ENCODE assay signal across 15 cellular contexts in the genomic region with DNA sequence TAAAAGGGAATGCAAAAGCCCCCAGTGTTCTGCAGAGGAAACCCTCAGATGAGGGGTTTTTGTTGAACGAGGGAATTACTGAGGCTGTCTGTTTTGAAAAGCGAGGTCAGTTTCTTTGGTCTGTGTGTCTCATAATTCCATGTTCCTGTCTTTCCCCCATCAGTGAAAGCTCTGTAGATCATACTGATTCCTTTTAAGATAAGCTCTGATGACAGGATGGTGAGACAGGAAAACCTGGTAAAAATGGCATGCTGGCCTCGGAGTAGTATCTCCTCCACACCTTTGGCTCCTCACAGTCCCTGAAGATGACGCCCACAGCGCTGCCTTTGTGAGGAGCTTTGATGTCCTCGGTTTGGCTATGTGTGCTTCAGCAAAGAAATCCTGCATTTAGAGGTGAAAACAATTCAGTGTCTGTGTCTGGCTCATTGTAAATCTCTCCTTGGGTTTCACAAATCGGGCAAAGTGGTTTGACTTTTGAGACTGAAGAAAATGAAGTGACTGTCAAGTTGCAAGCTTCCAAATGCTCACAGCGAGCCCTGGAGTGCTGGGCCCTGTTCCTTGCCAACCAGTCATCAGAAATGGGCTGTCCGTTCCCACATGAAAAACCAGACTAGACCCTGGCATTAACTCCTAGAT.
DNase-seq lines count a peak whose midpoint lies in the region; ATAC-seq and TF ChIP-seq lines count a peak whose summit lies in the region.
"Had no signal": no experiment of that assay in that cellular context is flagged by ENCODE, and none has a peak within 500 bp of the region (broad histone marks: within the 10 kb centered on the region; RNA-seq: fewer than 3 reads in every experiment).

No MANE protein-coding gene starts in this region.

- ATAC-seq in SK-N-SH treated with all-trans-retinoic acid at 6 μM for 48 hours = no peak
- ATAC-seq in right lobe of liver = no peak
- ATAC-seq in HG02870 (IDR thresholded peaks at IDR 0.05; ENCODE audit: unreplicated experiment) = no peak
- ATAC-seq in GM19397 (IDR thresholded peaks at IDR 0.05; ENCODE audit: unreplicated experiment) = no peak
- ATAC-seq: HCT116 had no signal

- POLR2A ChIA-PET in SK-N-SH (lab: Yijun Ruan, JAX) = interaction anchor here (0.7 kb wide), 1 partner anchor 9 kb away, joined by 3 read pairs; no protein-coding TSS in a partner anchor

- no peaks in the 10 kb centered on the region for H3K79me2 ChIP-seq in SK-N-SH (ENCODE audit: insufficient read depth)

- DNase-seq in SK-N-SH (no peak), cerebellar cortex (ENCODE audit: low spot score) (peak; percentile 62), right lobe of liver (no peak), NOMO-1 treated with dmso at 0.1 percent for 144 hours (lab: John Stamatoyannopoulos, UW; ENCODE audit: unreplicated experiment) (no peak), AG08395 (ENCODE audit: low spot score) (no peak)
- DNase-seq: 8988T; CD4-positive, CD25-positive, alpha-beta regulatory T cell; DMS53; GM23248 had no signal

- no peaks in the 10 kb centered on the region for H3K9me2 ChIP-seq in SK-N-SH

- H3K4me1 ChIP-seq in SK-N-SH (ENCODE audit: control insufficient read depth in 1 of 2, insufficient read depth in 2 of 2, low read depth in 1 of 2, low read length in 1 of 2) (peaks cover 6 to 33% of the 10 kb centered on the region in 2 experiments; a peak in 2 of 4 replicates), right lobe of liver (peaks cover 0 to 15% (median 4%) of the 10 kb centered on the region in 4 donors)

- H3K27ac ChIP-seq in SK-N-SH (ENCODE audit: low read depth in 2 of 2, low read length in 1 of 2) (no peak overlapping the region), right lobe of liver (peak overlapping the region in 2 of 3 donors; percentile 17 to 54)
- H3K27ac ChIP-seq: BLaER1 treated with 17β-estradiol and CSF1 and Interleukin-3, amounts not matched to agents 10 nM and 100 nM; GM23248; HL-60 had no signal

- WGBS in SK-N-SH (ENCODE audit: low lambda C conversion rate) = 57% methylated on average over 9 of the region's 9 CpGs
- WGBS in right lobe of liver (ENCODE audit: insufficient coverage, low coverage, low lambda C conversion rate, missing lambda C conversion rate) = 67% methylated on average over 7 of the region's 9 CpGs

- no peak overlapping the region for H3K4me3 ChIP-seq in SK-N-SH (ENCODE audit: low read depth in 2 of 2, low read length in 1 of 2)
- H3K4me3 ChIP-seq in right lobe of liver = no peak overlapping the region
- H3K4me3 ChIP-seq: BLaER1 treated with 17β-estradiol and CSF1 and Interleukin-3, amounts not matched to agents 10 nM and 100 nM; GM23248 had no signal

- H3F3A ChIP-seq in SK-N-SH (replicated peaks; ENCODE audit: insufficient read depth) = no peaks in the 10 kb centered on the region

- TF ChIP-seq EP300 in SK-N-SH (IDR thresholded peaks at IDR 0.05; ENCODE audit: borderline replicate concordance in 1 of 2, low read depth in 1 of 2, low read length in 1 of 2) = no peak

- no peaks in the 10 kb centered on the region for H3K36me3 ChIP-seq in SK-N-SH (replicated peaks in 1 of 2; ENCODE audit: control insufficient read depth in 1 of 2, insufficient read depth in 2 of 2, low read length in 1 of 2)
- H3K36me3 ChIP-seq in right lobe of liver = no peaks in the 10 kb centered on the region
- H3K36me3 ChIP-seq: BLaER1 treated with 17β-estradiol and CSF1 and Interleukin-3, amounts not matched to agents 10 nM and 100 nM had no signal

- no peak for TF ChIP-seq RAD21 in SK-N-SH (IDR thresholded peaks at IDR 0.05; ENCODE audit: low read length)

- intact Hi-C loops in right lobe of liver (cut with DNase I) = no loop called here

- TF ChIP-seq CTCF in SK-N-SH (IDR thresholded peaks at IDR 0.05) (no peak), right lobe of liver (IDR thresholded peaks at IDR 0.05) (no peak)

- H3K4me2 ChIP-seq in SK-N-SH = no peak overlapping the region
- H3K4me2 ChIP-seq: BLaER1 treated with 17β-estradiol and CSF1 and Interleukin-3, amounts not matched to agents 10 nM and 100 nM had no signal

- no peaks in the 10 kb centered on the region for H4K20me1 ChIP-seq in SK-N-SH (ENCODE audit: insufficient read depth)
- H4K20me1 ChIP-seq: BLaER1 treated with 17β-estradiol and CSF1 and Interleukin-3, amounts not matched to agents 10 nM and 100 nM had no signal

- CTCF ChIA-PET in SK-N-SH (lab: Yijun Ruan, JAX) = interaction anchor here (1.4 to 2.2 kb wide), 2 partner anchors 24 to 38 kb away, joined by 3 to 5 read pairs; no protein-coding TSS in a partner anchor

- no peak overlapping the region for H2AFZ ChIP-seq in SK-N-SH (ENCODE audit: low read depth)
- H2AFZ ChIP-seq: GM23248 had no signal

- no peak for TF ChIP-seq POLR2A in right lobe of liver (IDR thresholded peaks at IDR 0.05)

- H3K9me3 ChIP-seq in SK-N-SH = no peaks in the 10 kb centered on the region
- no peaks in the 10 kb centered on the region for H3K9me3 ChIP-seq in right lobe of liver

- no peak overlapping the region for H3K9ac ChIP-seq in SK-N-SH
- H3K9ac ChIP-seq: BLaER1 treated with 17β-estradiol and CSF1 and Interleukin-3, amounts not matched to agents 10 nM and 100 nM; GM23248 had no signal

- H3K27me3 ChIP-seq in SK-N-SH (ENCODE audit: insufficient read depth) (no peaks in the 10 kb centered on the region), right lobe of liver (no peaks in the 10 kb centered on the region)
- H3K27me3 ChIP-seq: BLaER1 treated with 17β-estradiol and CSF1 and Interleukin-3, amounts not matched to agents 10 nM and 100 nM had no signal

TF ChIP-seq in SK-N-SH, 30 proteins besides CTCF, POLR2A, EP300 and RAD21:
- TF ChIP-seq GATA2 (CRISPR knock-in tag; IDR thresholded peaks at IDR 0.05) = peak; percentile 46; the same call in 1 of the 2 replicates
- TF ChIP-seq SMC3 (IDR thresholded peaks at IDR 0.05; ENCODE audit: low read depth, low read length) = no peak

TF ChIP-seq in SK-N-SH treated with all-trans-retinoic acid at 6 μM for 48 hours, 23 proteins besides CTCF, POLR2A, EP300 and RAD21:
- TF ChIP-seq, protein P1, sequence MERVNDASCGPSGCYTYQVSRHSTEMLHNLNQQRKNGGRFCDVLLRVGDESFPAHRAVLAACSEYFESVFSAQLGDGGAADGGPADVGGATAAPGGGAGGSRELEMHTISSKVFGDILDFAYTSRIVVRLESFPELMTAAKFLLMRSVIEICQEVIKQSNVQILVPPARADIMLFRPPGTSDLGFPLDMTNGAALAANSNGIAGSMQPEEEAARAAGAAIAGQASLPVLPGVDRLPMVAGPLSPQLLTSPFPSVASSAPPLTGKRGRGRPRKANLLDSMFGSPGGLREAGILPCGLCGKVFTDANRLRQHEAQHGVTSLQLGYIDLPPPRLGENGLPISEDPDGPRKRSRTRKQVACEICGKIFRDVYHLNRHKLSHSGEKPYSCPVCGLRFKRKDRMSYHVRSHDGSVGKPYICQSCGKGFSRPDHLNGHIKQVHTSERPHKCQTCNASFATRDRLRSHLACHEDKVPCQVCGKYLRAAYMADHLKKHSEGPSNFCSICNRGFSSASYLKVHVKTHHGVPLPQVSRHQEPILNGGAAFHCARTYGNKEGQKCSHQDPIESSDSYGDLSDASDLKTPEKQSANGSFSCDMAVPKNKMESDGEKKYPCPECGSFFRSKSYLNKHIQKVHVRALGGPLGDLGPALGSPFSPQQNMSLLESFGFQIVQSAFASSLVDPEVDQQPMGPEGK (CRISPR knock-in tag; IDR thresholded peaks at IDR 0.05; ENCODE audit: borderline replicate concordance) = no peak
- TF ChIP-seq ZNF70 (CRISPR knock-in tag; IDR thresholded peaks at IDR 0.05) (no peak), ARNTL (CRISPR knock-in tag; IDR thresholded peaks at IDR 0.05; ENCODE audit: borderline replicate concordance, low read depth) (no peak), TCF4 (CRISPR knock-in tag; IDR thresholded peaks at IDR 0.05; ENCODE audit: borderline replicate concordance) (no peak), SNAI2 (CRISPR knock-in tag; IDR thresholded peaks at IDR 0.05) (no peak)
- TF ChIP-seq, protein P2, sequence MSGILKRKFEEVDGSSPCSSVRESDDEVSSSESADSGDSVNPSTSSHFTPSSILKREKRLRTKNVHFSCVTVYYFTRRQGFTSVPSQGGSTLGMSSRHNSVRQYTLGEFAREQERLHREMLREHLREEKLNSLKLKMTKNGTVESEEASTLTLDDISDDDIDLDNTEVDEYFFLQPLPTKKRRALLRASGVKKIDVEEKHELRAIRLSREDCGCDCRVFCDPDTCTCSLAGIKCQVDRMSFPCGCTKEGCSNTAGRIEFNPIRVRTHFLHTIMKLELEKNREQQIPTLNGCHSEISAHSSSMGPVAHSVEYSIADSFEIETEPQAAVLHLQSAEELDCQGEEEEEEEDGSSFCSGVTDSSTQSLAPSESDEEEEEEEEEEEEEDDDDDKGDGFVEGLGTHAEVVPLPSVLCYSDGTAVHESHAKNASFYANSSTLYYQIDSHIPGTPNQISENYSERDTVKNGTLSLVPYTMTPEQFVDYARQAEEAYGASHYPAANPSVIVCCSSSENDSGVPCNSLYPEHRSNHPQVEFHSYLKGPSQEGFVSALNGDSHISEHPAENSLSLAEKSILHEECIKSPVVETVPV (CRISPR knock-in tag; IDR thresholded peaks at IDR 0.05) = no peak
- TF ChIP-seq, protein P3, sequence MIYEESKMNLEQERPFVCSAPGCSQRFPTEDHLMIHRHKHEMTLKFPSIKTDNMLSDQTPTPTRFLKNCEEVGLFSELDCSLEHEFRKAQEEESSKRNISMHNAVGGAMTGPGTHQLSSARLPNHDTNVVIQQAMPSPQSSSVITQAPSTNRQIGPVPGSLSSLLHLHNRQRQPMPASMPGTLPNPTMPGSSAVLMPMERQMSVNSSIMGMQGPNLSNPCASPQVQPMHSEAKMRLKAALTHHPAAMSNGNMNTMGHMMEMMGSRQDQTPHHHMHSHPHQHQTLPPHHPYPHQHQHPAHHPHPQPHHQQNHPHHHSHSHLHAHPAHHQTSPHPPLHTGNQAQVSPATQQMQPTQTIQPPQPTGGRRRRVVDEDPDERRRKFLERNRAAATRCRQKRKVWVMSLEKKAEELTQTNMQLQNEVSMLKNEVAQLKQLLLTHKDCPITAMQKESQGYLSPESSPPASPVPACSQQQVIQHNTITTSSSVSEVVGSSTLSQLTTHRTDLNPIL (CRISPR knock-in tag; IDR thresholded peaks at IDR 0.05; ENCODE audit: low read depth) = no peak
TF ChIP-seq in SK-N-SH treated with all-trans-retinoic acid at 6 μM for 48 hours: peak in this region for 0.

Comparison
In these comparisons a context has a peak if more than half of its experiments do, and no peak if none do; other contexts are left out.
1. H3K27ac ChIP-seq: peak in right lobe of liver (2 of 3); none in SK-N-SH (0 of 2).